In the genomic region with DNA sequence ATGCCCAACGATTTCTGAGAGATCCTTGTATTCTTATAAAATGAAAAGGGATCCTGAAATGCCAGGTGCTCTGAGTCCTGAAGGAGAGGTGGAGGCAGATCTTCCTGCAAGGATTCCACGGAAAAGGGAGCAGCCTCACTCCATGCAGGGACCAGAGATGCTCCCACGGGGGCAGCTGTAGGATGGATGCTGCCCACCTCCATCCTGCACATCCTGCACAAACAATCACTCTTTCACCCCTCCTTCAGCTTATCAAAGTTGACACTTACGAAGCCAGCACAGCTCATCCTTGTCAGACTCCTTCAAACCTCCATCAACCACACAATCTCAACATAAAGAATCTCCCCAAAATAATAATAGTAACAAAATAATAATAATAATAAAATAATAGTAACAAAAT, we compare ENCODE assay signal across 1 cellular context.
TF ChIP-seq lines count a peak whose summit lies in the region.

No MANE protein-coding gene starts in this region.

TF ChIP-seq in K562, 482 proteins besides CTCF, POLR2A, EP300 and RAD21 (continued from another document and continues in another):
- TF ChIP-seq ZNF165 (CRISPR knock-in tag; IDR thresholded peaks at IDR 0.05; ENCODE audit: borderline replicate concordance) = 0 out of 2 replicates have a peak, but pooled peaks have one; percentile 72
- TF ChIP-seq ZNF133 (CRISPR knock-in tag; IDR thresholded peaks at IDR 0.05) = peak; percentile 87; the same call in 1 of the 2 replicates
- TF ChIP-seq TCFL5 (CRISPR knock-in tag; conservative IDR thresholded peaks at IDR 0.05) = no peak
- TF ChIP-seq, protein P1, sequence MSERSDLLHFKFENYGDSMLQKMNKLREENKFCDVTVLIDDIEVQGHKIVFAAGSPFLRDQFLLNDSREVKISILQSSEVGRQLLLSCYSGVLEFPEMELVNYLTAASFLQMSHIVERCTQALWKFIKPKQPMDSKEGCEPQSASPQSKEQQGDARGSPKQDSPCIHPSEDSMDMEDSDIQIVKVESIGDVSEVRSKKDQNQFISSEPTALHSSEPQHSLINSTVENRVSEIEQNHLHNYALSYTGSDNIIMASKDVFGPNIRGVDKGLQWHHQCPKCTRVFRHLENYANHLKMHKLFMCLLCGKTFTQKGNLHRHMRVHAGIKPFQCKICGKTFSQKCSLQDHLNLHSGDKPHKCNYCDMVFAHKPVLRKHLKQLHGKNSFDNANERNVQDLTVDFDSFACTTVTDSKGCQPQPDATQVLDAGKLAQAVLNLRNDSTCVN (CRISPR knock-in tag; IDR thresholded peaks at IDR 0.05) = peak; percentile 77; the same call in 1 of the 2 replicates
- no peak for TF ChIP-seq ZNF224 (CRISPR knock-in tag; IDR thresholded peaks at IDR 0.05)
- 0 out of 2 replicates have a peak, but pooled peaks have one; percentile 54 for TF ChIP-seq E2F3 (CRISPR knock-in tag; IDR thresholded peaks at IDR 0.05)
- no peak for TF ChIP-seq CBX3 (IDR thresholded peaks at IDR 0.05; ENCODE audit: borderline replicate concordance in 1 of 2, low read length in 2 of 2)
- TF ChIP-seq, protein P2, sequence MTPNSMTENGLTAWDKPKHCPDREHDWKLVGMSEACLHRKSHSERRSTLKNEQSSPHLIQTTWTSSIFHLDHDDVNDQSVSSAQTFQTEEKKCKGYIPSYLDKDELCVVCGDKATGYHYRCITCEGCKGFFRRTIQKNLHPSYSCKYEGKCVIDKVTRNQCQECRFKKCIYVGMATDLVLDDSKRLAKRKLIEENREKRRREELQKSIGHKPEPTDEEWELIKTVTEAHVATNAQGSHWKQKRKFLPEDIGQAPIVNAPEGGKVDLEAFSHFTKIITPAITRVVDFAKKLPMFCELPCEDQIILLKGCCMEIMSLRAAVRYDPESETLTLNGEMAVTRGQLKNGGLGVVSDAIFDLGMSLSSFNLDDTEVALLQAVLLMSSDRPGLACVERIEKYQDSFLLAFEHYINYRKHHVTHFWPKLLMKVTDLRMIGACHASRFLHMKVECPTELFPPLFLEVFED (CRISPR knock-in tag; conservative IDR thresholded peaks at IDR 0.05) = peak; percentile 81
- peak; percentile 58; the same call in 1 of the 2 replicates for TF ChIP-seq ZNF764 (CRISPR knock-in tag; IDR thresholded peaks at IDR 0.05; ENCODE audit: low read depth)
- no peak for TF ChIP-seq TBL1XR1 (IDR thresholded peaks at IDR 0.05; ENCODE audit: low read length in 2 of 2)
- TF ChIP-seq, protein P3, sequence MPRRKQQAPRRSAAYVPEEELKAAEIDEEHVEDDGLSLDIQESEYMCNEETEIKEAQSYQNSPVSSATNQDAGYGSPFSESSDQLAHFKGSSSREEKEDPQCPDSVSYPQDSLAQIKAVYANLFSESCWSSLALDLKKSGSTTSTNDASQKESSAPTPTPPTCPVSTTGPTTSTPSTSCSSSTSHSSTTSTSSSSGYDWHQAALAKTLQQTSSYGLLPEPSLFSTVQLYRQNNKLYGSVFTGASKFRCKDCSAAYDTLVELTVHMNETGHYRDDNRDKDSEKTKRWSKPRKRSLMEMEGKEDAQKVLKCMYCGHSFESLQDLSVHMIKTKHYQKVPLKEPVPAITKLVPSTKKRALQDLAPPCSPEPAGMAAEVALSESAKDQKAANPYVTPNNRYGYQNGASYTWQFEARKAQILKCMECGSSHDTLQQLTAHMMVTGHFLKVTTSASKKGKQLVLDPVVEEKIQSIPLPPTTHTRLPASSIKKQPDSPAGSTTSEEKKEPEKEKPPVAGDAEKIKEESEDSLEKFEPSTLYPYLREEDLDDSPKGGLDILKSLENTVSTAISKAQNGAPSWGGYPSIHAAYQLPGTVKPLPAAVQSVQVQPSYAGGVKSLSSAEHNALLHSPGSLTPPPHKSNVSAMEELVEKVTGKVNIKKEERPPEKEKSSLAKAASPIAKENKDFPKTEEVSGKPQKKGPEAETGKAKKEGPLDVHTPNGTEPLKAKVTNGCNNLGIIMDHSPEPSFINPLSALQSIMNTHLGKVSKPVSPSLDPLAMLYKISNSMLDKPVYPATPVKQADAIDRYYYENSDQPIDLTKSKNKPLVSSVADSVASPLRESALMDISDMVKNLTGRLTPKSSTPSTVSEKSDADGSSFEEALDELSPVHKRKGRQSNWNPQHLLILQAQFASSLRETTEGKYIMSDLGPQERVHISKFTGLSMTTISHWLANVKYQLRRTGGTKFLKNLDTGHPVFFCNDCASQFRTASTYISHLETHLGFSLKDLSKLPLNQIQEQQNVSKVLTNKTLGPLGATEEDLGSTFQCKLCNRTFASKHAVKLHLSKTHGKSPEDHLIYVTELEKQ (CRISPR knock-in tag; IDR thresholded peaks at IDR 0.05) = 0 out of 2 replicates have a peak, but pooled peaks have one; percentile 59
- TF ChIP-seq CAMTA2 (CRISPR knock-in tag; conservative IDR thresholded peaks at IDR 0.05) = no peak
- TF ChIP-seq TSC22D4 (tag; IDR thresholded peaks at IDR 0.05) = no peak
- TF ChIP-seq, protein P4, sequence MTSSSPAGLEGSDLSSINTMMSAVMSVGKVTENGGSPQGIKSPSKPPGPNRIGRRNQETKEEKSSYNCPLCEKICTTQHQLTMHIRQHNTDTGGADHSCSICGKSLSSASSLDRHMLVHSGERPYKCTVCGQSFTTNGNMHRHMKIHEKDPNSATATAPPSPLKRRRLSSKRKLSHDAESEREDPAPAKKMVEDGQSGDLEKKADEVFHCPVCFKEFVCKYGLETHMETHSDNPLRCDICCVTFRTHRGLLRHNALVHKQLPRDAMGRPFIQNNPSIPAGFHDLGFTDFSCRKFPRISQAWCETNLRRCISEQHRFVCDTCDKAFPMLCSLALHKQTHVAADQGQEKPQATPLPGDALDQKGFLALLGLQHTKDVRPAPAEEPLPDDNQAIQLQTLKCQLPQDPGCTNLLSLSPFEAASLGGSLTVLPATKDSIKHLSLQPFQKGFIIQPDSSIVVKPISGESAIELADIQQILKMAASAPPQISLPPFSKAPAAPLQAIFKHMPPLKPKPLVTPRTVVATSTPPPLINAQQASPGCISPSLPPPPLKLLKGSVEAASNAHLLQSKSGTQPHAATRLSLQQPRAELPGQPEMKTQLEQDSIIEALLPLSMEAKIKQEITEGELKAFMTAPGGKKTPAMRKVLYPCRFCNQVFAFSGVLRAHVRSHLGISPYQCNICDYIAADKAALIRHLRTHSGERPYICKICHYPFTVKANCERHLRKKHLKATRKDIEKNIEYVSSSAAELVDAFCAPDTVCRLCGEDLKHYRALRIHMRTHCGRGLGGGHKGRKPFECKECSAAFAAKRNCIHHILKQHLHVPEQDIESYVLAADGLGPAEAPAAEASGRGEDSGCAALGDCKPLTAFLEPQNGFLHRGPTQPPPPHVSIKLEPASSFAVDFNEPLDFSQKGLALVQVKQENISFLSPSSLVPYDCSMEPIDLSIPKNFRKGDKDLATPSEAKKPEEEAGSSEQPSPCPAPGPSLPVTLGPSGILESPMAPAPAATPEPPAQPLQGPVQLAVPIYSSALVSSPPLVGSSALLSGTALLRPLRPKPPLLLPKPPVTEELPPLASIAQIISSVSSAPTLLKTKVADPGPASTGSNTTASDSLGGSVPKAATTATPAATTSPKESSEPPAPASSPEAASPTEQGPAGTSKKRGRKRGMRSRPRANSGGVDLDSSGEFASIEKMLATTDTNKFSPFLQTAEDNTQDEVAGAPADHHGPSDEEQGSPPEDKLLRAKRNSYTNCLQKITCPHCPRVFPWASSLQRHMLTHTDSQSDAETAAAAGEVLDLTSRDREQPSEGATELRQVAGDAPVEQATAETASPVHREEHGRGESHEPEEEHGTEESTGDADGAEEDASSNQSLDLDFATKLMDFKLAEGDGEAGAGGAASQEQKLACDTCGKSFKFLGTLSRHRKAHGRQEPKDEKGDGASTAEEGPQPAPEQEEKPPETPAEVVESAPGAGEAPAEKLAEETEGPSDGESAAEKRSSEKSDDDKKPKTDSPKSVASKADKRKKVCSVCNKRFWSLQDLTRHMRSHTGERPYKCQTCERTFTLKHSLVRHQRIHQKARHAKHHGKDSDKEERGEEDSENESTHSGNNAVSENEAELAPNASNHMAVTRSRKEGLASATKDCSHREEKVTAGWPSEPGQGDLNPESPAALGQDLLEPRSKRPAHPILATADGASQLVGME (CRISPR knock-in tag; IDR thresholded peaks at IDR 0.05) = peak; percentile 90
- TF ChIP-seq SMAD2 (IDR thresholded peaks at IDR 0.05; ENCODE audit: low read depth, low read length) = no peak
- TF ChIP-seq, protein P5, sequence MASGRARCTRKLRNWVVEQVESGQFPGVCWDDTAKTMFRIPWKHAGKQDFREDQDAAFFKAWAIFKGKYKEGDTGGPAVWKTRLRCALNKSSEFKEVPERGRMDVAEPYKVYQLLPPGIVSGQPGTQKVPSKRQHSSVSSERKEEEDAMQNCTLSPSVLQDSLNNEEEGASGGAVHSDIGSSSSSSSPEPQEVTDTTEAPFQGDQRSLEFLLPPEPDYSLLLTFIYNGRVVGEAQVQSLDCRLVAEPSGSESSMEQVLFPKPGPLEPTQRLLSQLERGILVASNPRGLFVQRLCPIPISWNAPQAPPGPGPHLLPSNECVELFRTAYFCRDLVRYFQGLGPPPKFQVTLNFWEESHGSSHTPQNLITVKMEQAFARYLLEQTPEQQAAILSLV (tag; IDR thresholded peaks at IDR 0.05) = no peak
- TF ChIP-seq PURB (CRISPR knock-in tag; IDR thresholded peaks at IDR 0.05; ENCODE audit: low read depth) = 0 out of 2 replicates have a peak, but pooled peaks have one; percentile 73
- 0 out of 4 replicates have a peak, but pooled peaks of 1 of the 2 experiments have one; percentile 37 for TF ChIP-seq TEAD1 (CRISPR knock-in tag; IDR thresholded peaks at IDR 0.05)
- TF ChIP-seq EHMT2 (IDR thresholded peaks at IDR 0.05) = no peak
- 0 out of 2 replicates have a peak, but pooled peaks have one; percentile 49 for TF ChIP-seq BCL6 (CRISPR knock-in tag; IDR thresholded peaks at IDR 0.05)
- 0 out of 2 replicates have a peak, but pooled peaks have one; percentile 51 for TF ChIP-seq ZNF695 (CRISPR knock-in tag; IDR thresholded peaks at IDR 0.05)
- TF ChIP-seq, protein P6, sequence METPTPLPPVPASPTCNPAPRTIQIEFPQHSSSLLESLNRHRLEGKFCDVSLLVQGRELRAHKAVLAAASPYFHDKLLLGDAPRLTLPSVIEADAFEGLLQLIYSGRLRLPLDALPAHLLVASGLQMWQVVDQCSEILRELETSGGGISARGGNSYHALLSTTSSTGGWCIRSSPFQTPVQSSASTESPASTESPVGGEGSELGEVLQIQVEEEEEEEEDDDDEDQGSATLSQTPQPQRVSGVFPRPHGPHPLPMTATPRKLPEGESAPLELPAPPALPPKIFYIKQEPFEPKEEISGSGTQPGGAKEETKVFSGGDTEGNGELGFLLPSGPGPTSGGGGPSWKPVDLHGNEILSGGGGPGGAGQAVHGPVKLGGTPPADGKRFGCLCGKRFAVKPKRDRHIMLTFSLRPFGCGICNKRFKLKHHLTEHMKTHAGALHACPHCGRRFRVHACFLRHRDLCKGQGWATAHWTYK (CRISPR knock-in tag; IDR thresholded peaks at IDR 0.05) = no peak
- TF ChIP-seq, protein P7, sequence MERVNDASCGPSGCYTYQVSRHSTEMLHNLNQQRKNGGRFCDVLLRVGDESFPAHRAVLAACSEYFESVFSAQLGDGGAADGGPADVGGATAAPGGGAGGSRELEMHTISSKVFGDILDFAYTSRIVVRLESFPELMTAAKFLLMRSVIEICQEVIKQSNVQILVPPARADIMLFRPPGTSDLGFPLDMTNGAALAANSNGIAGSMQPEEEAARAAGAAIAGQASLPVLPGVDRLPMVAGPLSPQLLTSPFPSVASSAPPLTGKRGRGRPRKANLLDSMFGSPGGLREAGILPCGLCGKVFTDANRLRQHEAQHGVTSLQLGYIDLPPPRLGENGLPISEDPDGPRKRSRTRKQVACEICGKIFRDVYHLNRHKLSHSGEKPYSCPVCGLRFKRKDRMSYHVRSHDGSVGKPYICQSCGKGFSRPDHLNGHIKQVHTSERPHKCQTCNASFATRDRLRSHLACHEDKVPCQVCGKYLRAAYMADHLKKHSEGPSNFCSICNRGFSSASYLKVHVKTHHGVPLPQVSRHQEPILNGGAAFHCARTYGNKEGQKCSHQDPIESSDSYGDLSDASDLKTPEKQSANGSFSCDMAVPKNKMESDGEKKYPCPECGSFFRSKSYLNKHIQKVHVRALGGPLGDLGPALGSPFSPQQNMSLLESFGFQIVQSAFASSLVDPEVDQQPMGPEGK (CRISPR knock-in tag; IDR thresholded peaks at IDR 0.05; ENCODE audit: borderline replicate concordance) = no peak
- TF ChIP-seq NR4A1 (CRISPR knock-in tag; IDR thresholded peaks at IDR 0.05) = 0 out of 2 replicates have a peak, but pooled peaks have one; percentile 40
- TF ChIP-seq NR4A1 (tag; IDR thresholded peaks at IDR 0.05) = no peak
- TF ChIP-seq RBM14 (IDR thresholded peaks at IDR 0.05; ENCODE audit: borderline replicate concordance, insufficient read depth, low read depth, low read length) = no peak
- TF ChIP-seq, protein P8, sequence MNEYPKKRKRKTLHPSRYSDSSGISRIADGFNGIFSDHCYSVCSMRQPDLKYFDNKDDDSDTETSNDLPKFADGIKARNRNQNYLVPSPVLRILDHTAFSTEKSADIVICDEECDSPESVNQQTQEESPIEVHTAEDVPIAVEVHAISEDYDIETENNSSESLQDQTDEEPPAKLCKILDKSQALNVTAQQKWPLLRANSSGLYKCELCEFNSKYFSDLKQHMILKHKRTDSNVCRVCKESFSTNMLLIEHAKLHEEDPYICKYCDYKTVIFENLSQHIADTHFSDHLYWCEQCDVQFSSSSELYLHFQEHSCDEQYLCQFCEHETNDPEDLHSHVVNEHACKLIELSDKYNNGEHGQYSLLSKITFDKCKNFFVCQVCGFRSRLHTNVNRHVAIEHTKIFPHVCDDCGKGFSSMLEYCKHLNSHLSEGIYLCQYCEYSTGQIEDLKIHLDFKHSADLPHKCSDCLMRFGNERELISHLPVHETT (CRISPR knock-in tag; conservative IDR thresholded peaks at IDR 0.05 in 1 of 2, IDR thresholded peaks at IDR 0.05 in 1 of 2) = 0 out of 4 replicates have a peak, but pooled peaks of 1 of the 2 experiments have one; percentile 24
- peak; percentile 45; the same call in 1 of the 2 replicates for TF ChIP-seq ZNF282 (CRISPR knock-in tag; IDR thresholded peaks at IDR 0.05)
- TF ChIP-seq PRMT5 (CRISPR knock-in tag; IDR thresholded peaks at IDR 0.05) = 0 out of 2 replicates have a peak, but pooled peaks have one; percentile 15
- TF ChIP-seq EWSR1 (IDR thresholded peaks at IDR 0.05; ENCODE audit: borderline replicate concordance, low read depth, partially characterized antibody) = no peak
- TF ChIP-seq NR2C1 (IDR thresholded peaks at IDR 0.05) = no peak
- no peak for TF ChIP-seq NR2C1 (tag; IDR thresholded peaks at IDR 0.05)
- peak; percentile 71; the same call in 1 of the 2 replicates for TF ChIP-seq ZNF586 (CRISPR knock-in tag; conservative IDR thresholded peaks at IDR 0.05)
- no peak for TF ChIP-seq PHF20 (IDR thresholded peaks at IDR 0.05; ENCODE audit: partially characterized antibody)
- TF ChIP-seq, protein P9, sequence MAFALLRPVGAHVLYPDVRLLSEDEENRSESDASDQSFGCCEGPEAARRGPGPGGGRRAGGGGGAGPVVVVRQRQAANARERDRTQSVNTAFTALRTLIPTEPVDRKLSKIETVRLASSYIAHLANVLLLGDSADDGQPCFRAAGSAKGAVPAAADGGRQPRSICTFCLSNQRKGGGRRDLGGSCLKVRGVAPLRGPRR (CRISPR knock-in tag; IDR thresholded peaks at IDR 0.05) = no peak; the same call in 1 of the 2 replicates
- TF ChIP-seq MTF1 (CRISPR knock-in tag; IDR thresholded peaks at IDR 0.05; ENCODE audit: borderline replicate concordance) = peak; percentile 75; the same call in 1 of the 2 replicates
- TF ChIP-seq, protein P10, sequence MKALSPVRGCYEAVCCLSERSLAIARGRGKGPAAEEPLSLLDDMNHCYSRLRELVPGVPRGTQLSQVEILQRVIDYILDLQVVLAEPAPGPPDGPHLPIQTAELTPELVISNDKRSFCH (CRISPR knock-in tag; IDR thresholded peaks at IDR 0.05) = no peak
- TF ChIP-seq, protein P10 (tag; IDR thresholded peaks at IDR 0.05) = no peak
- no peak for TF ChIP-seq CC2D1A (IDR thresholded peaks at IDR 0.05)
- TF ChIP-seq JUNB (CRISPR knock-in tag; conservative IDR thresholded peaks at IDR 0.05) = peak; percentile 73
- TF ChIP-seq CREB1 (IDR thresholded peaks at IDR 0.05) = no peak
- TF ChIP-seq CREB1 (CRISPR knock-in tag; IDR thresholded peaks at IDR 0.05) = no peak
- no peak for TF ChIP-seq ZC3H11A (IDR thresholded peaks at IDR 0.05; ENCODE audit: low read depth, low read length)
